In the genomic region with DNA sequence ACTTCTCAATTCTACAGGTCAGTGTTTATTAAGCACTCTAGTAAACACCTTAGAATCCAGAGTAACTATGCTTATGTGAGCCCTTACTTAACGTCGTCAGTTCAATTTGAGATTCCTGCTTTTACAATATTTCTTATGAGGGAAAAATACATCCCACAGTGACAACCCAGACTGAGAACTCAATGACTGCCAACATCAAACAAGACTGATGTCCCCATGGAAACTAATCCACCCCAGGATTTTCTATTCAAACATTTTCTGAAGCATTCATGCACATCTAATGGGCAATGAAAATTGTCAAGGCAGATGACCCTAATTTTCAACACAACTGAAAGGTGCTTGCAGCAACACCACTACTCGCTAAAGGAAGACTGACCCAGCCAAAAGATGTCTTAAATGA, we compare ENCODE assay signal across 32 cellular contexts.
DNase-seq lines count a peak whose midpoint lies in the region; ATAC-seq and TF ChIP-seq lines count a peak whose summit lies in the region.
"Had no signal": no experiment of that assay in that cellular context is flagged by ENCODE, and none has a peak within 500 bp of the region (broad histone marks: within the 10 kb centered on the region; RNA-seq: fewer than 3 reads in every experiment).

No MANE protein-coding gene starts in this region.

- H3K9ac ChIP-seq in neural progenitor cell = no peak overlapping the region

- peak; percentile 66 for DNase-seq in DMS53 (lab: John Stamatoyannopoulos, UW)
- DNase-seq in DMS53 treated with DMSO at 0.1 percent for 48 hours (lab: John Stamatoyannopoulos, UW; ENCODE audit: unreplicated experiment) = no peak
- peak; percentile 86 for DNase-seq in NCI-H146 (lab: John Stamatoyannopoulos, UW)
- DNase-seq in NCI-H748 treated with DMSO at 0.1 percent for 48 hours (lab: John Stamatoyannopoulos, UW) = peak; percentile 20
- DNase-seq in neural progenitor cell (ENCODE audit: low spot score) = peak; percentile 44
- DNase-seq in Right ventricle myocardium superior = no peak
- no peak for DNase-seq in right lobe of liver
- DNase-seq in UCSD-AML1 (lab: John Stamatoyannopoulos, UW; ENCODE audit: unreplicated experiment) = no peak
- DNase-seq: activated B cell treated with CpG ODN at 0.5 μM for 24 hours; activated CD4-positive, alpha-beta T cell treated with anti-CD3 and anti-CD28 coated beads, Interleukin-2, amount 10 ng/mL, durations not matched to agents 7 days and 5 days; activated effector memory CD4-positive, alpha-beta T cell treated with anti-CD3 and anti-CD28 coated beads, Interleukin-2, amount 50 U/mL, for 16 hours; activated T-cell treated with anti-CD3 and anti-CD28 coated beads, Interleukin-2, amount 50 U/mL, for 1 hour; C1 segment of cervical spinal cord; Caco-2; DMS79 treated with DMSO at 0.1 percent for 48 hours; GDM1; H7; Kasumi-1; kidney glomerular epithelial cell; naive thymus-derived CD8-positive, alpha-beta T cell; NCI-H524 treated with DMSO at 0.1 percent for 48 hours; small intestine; stimulated activated naive B cell treated with anti-CD40 and anti-IgM and Interleukin-4, amounts not matched to agents 10 μg/mL and 1 μg/mL and 100 μg/mL, for 72 hours; T1000; upper lobe of left lung had no signal

- H3K36me3 Mint-ChIP-seq in neural progenitor cell = peaks cover 42% of the 10 kb centered on the region

- peaks cover 41% of the 10 kb centered on the region for H3K4me1 Mint-ChIP-seq in neural progenitor cell

- no peak overlapping the region for H3K27ac ChIP-seq in neural progenitor cell
- H3K27ac ChIP-seq in right lobe of liver = no peak overlapping the region
- H3K27ac ChIP-seq: 22Rv1, gastroesophageal sphincter, SJSA1, suprapubic skin, upper lobe of left lung had no signal

- H3K27ac Mint-ChIP-seq in neural progenitor cell = peak overlapping the region; percentile 71
- H3K27ac Mint-ChIP-seq: activated B cell treated with CpG ODN at 0.5 μM for 24 hours; activated CD4-positive, alpha-beta T cell treated with anti-CD3 and anti-CD28 coated beads, Interleukin-2, amount 10 ng/mL, durations not matched to agents 7 days and 5 days; activated naive CD8-positive, alpha-beta T cell; stimulated activated naive B cell treated with anti-CD40 and anti-IgM and Interleukin-4, amounts not matched to agents 10 μg/mL and 1 μg/mL and 100 μg/mL, for 72 hours had no signal

- H3K27me3 ChIP-seq in neural progenitor cell (no peaks in the 10 kb centered on the region), right lobe of liver (no peaks in the 10 kb centered on the region)
- H3K27me3 ChIP-seq: gastroesophageal sphincter, SJSA1, suprapubic skin, upper lobe of left lung had no signal

- H3K4me3 Mint-ChIP-seq in neural progenitor cell = peak overlapping the region; percentile 27
- H3K4me3 Mint-ChIP-seq: activated B cell treated with CpG ODN at 0.5 μM for 24 hours; activated CD4-positive, alpha-beta T cell treated with anti-CD3 and anti-CD28 coated beads, Interleukin-2, amount 10 ng/mL, durations not matched to agents 7 days and 5 days; activated naive CD8-positive, alpha-beta T cell; naive thymus-derived CD8-positive, alpha-beta T cell; stimulated activated naive B cell treated with anti-CD40 and anti-IgM and Interleukin-4, amounts not matched to agents 10 μg/mL and 1 μg/mL and 100 μg/mL, for 72 hours had no signal

- peaks cover 23% of the 10 kb centered on the region for H3K4me1 ChIP-seq in neural progenitor cell
- H3K4me1 ChIP-seq in right lobe of liver = no peaks in the 10 kb centered on the region
- H3K4me1 ChIP-seq: Caco-2, gastroesophageal sphincter, SJSA1, suprapubic skin, upper lobe of left lung had no signal

- H3K9me3 ChIP-seq in neural progenitor cell (ENCODE audit: low read depth) (no peaks in the 10 kb centered on the region), right lobe of liver (no peaks in the 10 kb centered on the region)
- H3K9me3 ChIP-seq: Caco-2, gastroesophageal sphincter, SJSA1, suprapubic skin, upper lobe of left lung had no signal

- no peak for ATAC-seq in Right ventricle myocardium superior (ENCODE audit: poor library complexity)
- no peak for ATAC-seq in right lobe of liver
- ATAC-seq: gastroesophageal sphincter; HepG2; naive thymus-derived CD8-positive, alpha-beta T cell; stimulated activated naive B cell treated with anti-CD40 and anti-IgM and Interleukin-4, amounts not matched to agents 10 μg/mL and 1 μg/mL and 100 μg/mL, for 72 hours had no signal

- no peaks in the 10 kb centered on the region for H3K79me2 ChIP-seq in neural progenitor cell (ENCODE audit: low read depth)

- H2AFZ ChIP-seq in neural progenitor cell (replicated peaks) = no peak overlapping the region

- no peak for TF ChIP-seq CTCF in neural progenitor cell (IDR thresholded peaks at IDR 0.05)
- TF ChIP-seq CTCF in right lobe of liver (IDR thresholded peaks at IDR 0.05) = no peak

- H3K4me2 ChIP-seq in neural progenitor cell = peak overlapping the region; percentile 63

- no peaks in the 10 kb centered on the region for H4K20me1 ChIP-seq in neural progenitor cell (ENCODE audit: low read depth)

- no peak for TF ChIP-seq POLR2A in right lobe of liver (IDR thresholded peaks at IDR 0.05)

- H3K4me3 ChIP-seq in neural progenitor cell = peak overlapping the region; percentile 11
- no peak overlapping the region for H3K4me3 ChIP-seq in right lobe of liver
- H3K4me3 ChIP-seq: gastroesophageal sphincter, lung, SJSA1, suprapubic skin, upper lobe of left lung had no signal

- H3K27me3 Mint-ChIP-seq in neural progenitor cell (ENCODE audit: insufficient read depth, low read depth) = peaks cover 6% of the 10 kb centered on the region
- H3K27me3 Mint-ChIP-seq: activated B cell treated with CpG ODN at 0.5 μM for 24 hours; activated CD4-positive, alpha-beta T cell treated with anti-CD3 and anti-CD28 coated beads, Interleukin-2, amount 10 ng/mL, durations not matched to agents 7 days and 5 days; activated naive CD8-positive, alpha-beta T cell; naive thymus-derived CD8-positive, alpha-beta T cell; stimulated activated naive B cell treated with anti-CD40 and anti-IgM and Interleukin-4, amounts not matched to agents 10 μg/mL and 1 μg/mL and 100 μg/mL, for 72 hours had no signal

- peaks cover 17% of the 10 kb centered on the region for H3K9me3 Mint-ChIP-seq in neural progenitor cell

- H3K36me3 ChIP-seq in neural progenitor cell = peaks cover 4% of the 10 kb centered on the region
- H3K36me3 ChIP-seq in right lobe of liver = no peaks in the 10 kb centered on the region
- H3K36me3 ChIP-seq: SJSA1 had no signal

- WGBS in right lobe of liver (ENCODE audit: insufficient coverage, low coverage, low lambda C conversion rate, missing lambda C conversion rate) = 82% methylated on average over 2 of the region's 3 CpGs

- H3F3A ChIP-seq in neural progenitor cell (ENCODE audit: low read depth) = no peaks in the 10 kb centered on the region

- intact Hi-C loops in Right ventricle myocardium superior (cut with DNase I) (no loop called here), right lobe of liver (cut with DNase I) (no loop called here)

Comparison
In these comparisons a context has a peak if more than half of its experiments do, and no peak if none do; other contexts are left out.
1. DNase-seq: peak in DMS53 (single experiment), NCI-H146 (single experiment), NCI-H748 treated with DMSO at 0.1 percent for 48 hours (single experiment) and neural progenitor cell (single experiment); none in DMS53 treated with DMSO at 0.1 percent for 48 hours (single experiment), Right ventricle myocardium superior (single experiment), right lobe of liver (0 of 3) and UCSD-AML1 (single experiment).